ENCODE assay signal across 9 cellular contexts in genomic region chr5:120457839-120458507, GRCh38. TPM values are rescaled to one million over a fixed set of nuclear protein-coding genes. Genes with fewer than 3 reads are reported as not detected.
DNase-seq lines count a peak whose midpoint lies in the region; ATAC-seq, FAIRE-seq and TF ChIP-seq lines count a peak whose summit lies in the region.
"Had no signal": no experiment of that assay in that cellular context is flagged by ENCODE, and none has a peak within 500 bp of the region (broad histone marks: within the 10 kb centered on the region; RNA-seq: fewer than 3 reads in every experiment).

No MANE protein-coding gene starts in this region.

- no peaks in the 10 kb centered on the region for H3K27me3 ChIP-seq in SJSA1 (replicated peaks)

- peak overlapping the region in 1 of 5 experiments; percentile 52 for H3K27ac Mint-ChIP-seq in brain

- H3K36me3 Mint-ChIP-seq in brain = no peaks in the 10 kb centered on the region

- no peaks in the 10 kb centered on the region for H3K9me3 ChIP-seq in SJSA1 (replicated peaks)

- H3K27me3 Mint-ChIP-seq in brain = peaks cover 12% of the 10 kb centered on the region

- peak; percentile 72 for FAIRE-seq in HTR-8/SVneo (lab: Jason Lieb, UNC)

- DNase-seq in GM10248 (ENCODE audit: extremely low spot score) (peak; percentile 44), HTR-8/SVneo (ENCODE audit: insufficient read length, low spot score) (peak; percentile 37), SJSA1 (ENCODE audit: low read depth in 1 of 2, low spot score in 2 of 2) (peak; percentile 86 to 89), kidney tubule cell (ENCODE audit: low spot score) (peak; percentile 72), DMS153 treated with DMSO at 0.1 percent for 48 hours (lab: John Stamatoyannopoulos, UW; ENCODE audit: unreplicated experiment) (no peak)
- DNase-seq in stimulated activated CD4-positive, alpha-beta T cell treated with anti-CD3 and anti-CD28 coated beads, TNF-alpha, amount 100 ng/mL, for 4 hours (ENCODE audit: low read depth in 3 of 3) = peak in 2 of 3 experiments; percentile 1 to 8

- H3K4me1 ChIP-seq in SJSA1 (replicated peaks) = peaks cover 32% of the 10 kb centered on the region

- peak overlapping the region; percentile 66 for H3K27ac ChIP-seq in SJSA1

- POLR2A ChIA-PET in GM10248 (lab: Yijun Ruan, JAX) = no interaction called here

- no peak overlapping the region for H3K4me3 Mint-ChIP-seq in brain

- H3K4me3 ChIP-seq in SJSA1 = peak overlapping the region; percentile 38

- peak; percentile 91 for ATAC-seq in GM21576 (IDR thresholded peaks at IDR 0.05; ENCODE audit: unreplicated experiment)

- H3K36me3 ChIP-seq in SJSA1 = no peaks in the 10 kb centered on the region

- peaks cover 41% of the 10 kb centered on the region for H3K4me1 Mint-ChIP-seq in brain

- CTCF ChIA-PET in GM10248 (lab: Yijun Ruan, JAX) = interaction anchor here (1.1 to 2.3 kb wide), 4 partner anchors 9 to 13 kb away, joined by 3 to 7 read pairs (median 4); no protein-coding TSS in a partner anchor

- TF ChIP-seq CTCF in GM10248 (IDR thresholded peaks at IDR 0.05; ENCODE audit: control extremely low read depth, extremely low read depth, low read depth, missing control alignments) (peak; percentile 78), brain (conservative IDR thresholded peaks at IDR 0.05) (peak; percentile 67 to 83)

- H3K9me3 Mint-ChIP-seq in brain = no peaks in the 10 kb centered on the region

RNA-seq across cellular contexts. Expression of gene PRR16, which starts 6.1 kb away (rescaled TPM):
- total RNA-seq in SJSA1 (2014; rRNA removed; shearing (Covaris generic)) = 10.3 and 16.0 TPM in 2 replicates
- 0.93 TPM for polyA plus RNA-seq in brain (ENCODE audit: insufficient read depth, low read depth, low replicate concordance)
- total RNA-seq: dermis microvascular lymphatic vessel endothelial cell had no signal
